15 cellular contexts compared by ENCODE assay signal in genomic region chr21:17231771-17232170, GRCh38.
"Had no signal": no experiment of that assay in that cellular context is flagged by ENCODE, and none has a peak within 500 bp of the region (broad histone marks: within the 10 kb centered on the region; RNA-seq: fewer than 3 reads in every experiment).

No MANE protein-coding gene starts in this region.

- H3K4me1 ChIP-seq: foreskin keratinocyte had no signal

- ATAC-seq: effector memory CD8-positive, alpha-beta T cell; foreskin keratinocyte; left lobe of liver; stimulated activated naive CD8-positive, alpha-beta T cell treated with anti-CD3 and anti-CD28 coated beads, Interleukin-15, Interleukin-2, amounts not matched to agents 100 U/mL and 50 U/mL, for 24 hours; T-helper 17 cell had no signal

- DNase-seq: activated B cell treated with CpG ODN at 0.5 μM for 24 hours; activated CD4-positive, alpha-beta T cell treated with anti-CD3 and anti-CD28 coated beads, Interleukin-2, amount 10 ng/mL, durations not matched to agents 24 days and 14 days; activated CD8-positive, alpha-beta memory T cell treated with anti-CD3 and anti-CD28 coated beads for 24 hours; activated naive CD4-positive, alpha-beta T cell treated with anti-CD3 and anti-CD28 coated beads, Interleukin-2, amount 50 U/mL, for 16 hours; activated T-cell treated with anti-CD3 and anti-CD28 coated beads for 4 hours; effector memory CD8-positive, alpha-beta T cell; foreskin keratinocyte; head of caudate nucleus; nephron progenitor cell; stimulated activated CD4-positive, alpha-beta T cell treated with anti-CD3 and anti-CD28 coated beads, Interleukin-4, amount 100 ng/mL, for 1 hour; stimulated activated CD8-positive, alpha-beta memory T cell treated with anti-CD3 and anti-CD28 coated beads, Interleukin-4, amount 100 ng/mL, for 48 hours; stimulated activated naive CD8-positive, alpha-beta T cell treated with anti-CD3 and anti-CD28 coated beads, Interleukin-15, Interleukin-2, amounts not matched to agents 100 U/mL and 50 U/mL, for 24 hours; T-helper 17 cell had no signal

- H3K36me3 ChIP-seq: thoracic aorta had no signal

- H3K4me3 ChIP-seq: thoracic aorta had no signal

- H3K27ac ChIP-seq: foreskin keratinocyte, thoracic aorta had no signal

- H3K27me3 ChIP-seq: foreskin keratinocyte had no signal

- H3K9me3 ChIP-seq: thoracic aorta had no signal
